Comparison of ENCODE assay signal across 1 cellular context in genomic region chr3:13546667-13547171, GRCh38.
TF ChIP-seq lines count a peak whose summit lies in the region.

No MANE protein-coding gene starts in this region.

TF ChIP-seq in WTC11, 78 proteins besides CTCF, POLR2A, EP300 and RAD21 (continued from another document):
- TF ChIP-seq AR (CRISPR knock-in tag; IDR thresholded peaks at IDR 0.05), result no peak
- TF ChIP-seq ETV6 (CRISPR knock-in tag; IDR thresholded peaks at IDR 0.05), result no peak
- TF ChIP-seq ZNF532 (CRISPR knock-in tag; IDR thresholded peaks at IDR 0.05; ENCODE audit: borderline replicate concordance), result no peak
- no peak for TF ChIP-seq TEAD4 (CRISPR knock-in tag; IDR thresholded peaks at IDR 0.05)
- TF ChIP-seq GABPB1 (CRISPR knock-in tag; IDR thresholded peaks at IDR 0.05), result no peak
- TF ChIP-seq ATF3 (CRISPR knock-in tag; conservative IDR thresholded peaks at IDR 0.05), result no peak
- TF ChIP-seq ZNF263 (CRISPR knock-in tag; IDR thresholded peaks at IDR 0.05; ENCODE audit: low read depth), result no peak
- TF ChIP-seq MLX (CRISPR knock-in tag; IDR thresholded peaks at IDR 0.05), result no peak
- no peak for TF ChIP-seq NR1H2 (CRISPR knock-in tag; IDR thresholded peaks at IDR 0.05)
- no peak for TF ChIP-seq ZNF416 (CRISPR knock-in tag; IDR thresholded peaks at IDR 0.05)
